9 cellular contexts compared by ENCODE assay signal in the genomic region with DNA sequence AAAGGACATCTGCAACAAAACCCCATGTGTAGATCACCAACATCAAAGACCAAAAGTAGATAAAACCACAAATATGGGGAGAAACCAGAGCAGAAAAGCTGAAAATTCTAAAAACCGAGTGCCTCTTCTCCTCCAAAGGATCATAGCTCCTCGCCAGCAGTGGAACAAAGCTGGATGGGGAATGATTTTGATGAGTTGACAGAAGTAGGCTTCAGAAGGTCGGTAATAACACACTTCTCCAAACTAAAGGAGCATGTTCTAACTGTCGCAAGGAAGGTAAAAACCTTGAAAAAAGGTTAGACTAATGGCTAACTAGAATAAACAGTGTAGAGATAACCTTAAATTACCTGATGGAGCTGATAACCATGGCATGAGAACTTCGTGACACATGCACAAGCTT.
"Had no signal": no experiment of that assay in that cellular context is flagged by ENCODE, and none has a peak within 500 bp of the region (broad histone marks: within the 10 kb centered on the region; RNA-seq: fewer than 3 reads in every experiment).

No MANE protein-coding gene starts in this region.

- H2AFZ ChIP-seq: GM23248 had no signal

- H3K4me1 ChIP-seq: HAP-1 had no signal

- H3K4me3 ChIP-seq: GM23248, HAP-1 had no signal

- DNase-seq: GM23248, GOT3, H7, HFFc6, IMR-90, KBM-7 had no signal

- H3K27ac ChIP-seq: GM23248, HL-60 had no signal

- H3K36me3 ChIP-seq: HAP-1 had no signal

- ATAC-seq: HCT116 had no signal

- H3K9ac ChIP-seq: GM23248 had no signal

- H3K9me3 ChIP-seq: HAP-1 had no signal
